In genomic region chr7:17769918-17770317, GRCh38 we compare ENCODE assay signal across 8 cellular contexts.
DNase-seq lines count a peak whose midpoint lies in the region; ATAC-seq and TF ChIP-seq lines count a peak whose summit lies in the region.

No MANE protein-coding gene starts in this region.

- intact Hi-C loops in ascending aorta (cut with DNase I): loop anchor here (5.0 kb wide), 1 partner anchor 577 kb away; no protein-coding TSS in a partner anchor

- no peaks in the 10 kb centered on the region for H3K27me3 ChIP-seq in ascending aorta

- peak; percentile 96 for ATAC-seq in SK-N-SH treated with all-trans-retinoic acid at 6 μM for 48 hours

- DNase-seq in GM04504 (ENCODE audit: low read depth) (peak; percentile 34), HEK293T (ENCODE audit: extremely low spot score) (peak; percentile 53), NCI-H1048 (lab: John Stamatoyannopoulos, UW) (peak; percentile 61), ascending aorta (ENCODE audit: low spot score in 2 of 2) (peak in 1 of 2 donors; percentile 67), hippocampal formation (lab: John Stamatoyannopoulos, UW) (peak; percentile 45 to 66), occipital lobe (lab: John Stamatoyannopoulos, UW) (no peak)
- peak; percentile 30 for DNase-seq in stimulated activated CD4-positive, alpha-beta T cell treated with anti-CD3 and anti-CD28 coated beads, Interleukin-12 subunit alpha, Interleukin-12 subunit beta, amount 100 ng/mL, for 4 hours

- H3K4me1 ChIP-seq in ascending aorta: no peaks in the 10 kb centered on the region

- no peak overlapping the region for H3K27ac ChIP-seq in ascending aorta

- POLR2A ChIA-PET in HEK293T (lab: Yijun Ruan, JAX): no interaction called here

- H3K36me3 ChIP-seq in ascending aorta: no peaks in the 10 kb centered on the region

- H3K9me3 ChIP-seq in ascending aorta: no peaks in the 10 kb centered on the region

- CTCF ChIA-PET in HEK293T (lab: Yijun Ruan, JAX): interaction anchor here (0.6 to 2.2 kb wide), 16 partner anchors 13 to 855 kb away, joined by 3 to 14 read pairs (median 3); no protein-coding TSS in a partner anchor

- TF ChIP-seq CTCF in ascending aorta (IDR thresholded peaks at IDR 0.05): peak; percentile 10 to 56 (median 22)

- no peak overlapping the region for H3K4me3 ChIP-seq in ascending aorta

TF ChIP-seq in HEK293T, 16 proteins besides CTCF, POLR2A, EP300 and RAD21:
- TF ChIP-seq SP1 (IDR thresholded peaks at IDR 0.05): no peak
- TF ChIP-seq PKNOX1 (IDR thresholded peaks at IDR 0.05): peak; percentile 61

TF ChIP-seq in SK-N-SH treated with all-trans-retinoic acid at 6 μM for 48 hours, 23 proteins besides CTCF, POLR2A, EP300 and RAD21:
- TF ChIP-seq, protein P1, sequence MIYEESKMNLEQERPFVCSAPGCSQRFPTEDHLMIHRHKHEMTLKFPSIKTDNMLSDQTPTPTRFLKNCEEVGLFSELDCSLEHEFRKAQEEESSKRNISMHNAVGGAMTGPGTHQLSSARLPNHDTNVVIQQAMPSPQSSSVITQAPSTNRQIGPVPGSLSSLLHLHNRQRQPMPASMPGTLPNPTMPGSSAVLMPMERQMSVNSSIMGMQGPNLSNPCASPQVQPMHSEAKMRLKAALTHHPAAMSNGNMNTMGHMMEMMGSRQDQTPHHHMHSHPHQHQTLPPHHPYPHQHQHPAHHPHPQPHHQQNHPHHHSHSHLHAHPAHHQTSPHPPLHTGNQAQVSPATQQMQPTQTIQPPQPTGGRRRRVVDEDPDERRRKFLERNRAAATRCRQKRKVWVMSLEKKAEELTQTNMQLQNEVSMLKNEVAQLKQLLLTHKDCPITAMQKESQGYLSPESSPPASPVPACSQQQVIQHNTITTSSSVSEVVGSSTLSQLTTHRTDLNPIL (CRISPR knock-in tag; IDR thresholded peaks at IDR 0.05; ENCODE audit: low read depth): no peak
- TF ChIP-seq TSHZ2 (CRISPR knock-in tag; IDR thresholded peaks at IDR 0.05) (no peak), GLIS3 (CRISPR knock-in tag; IDR thresholded peaks at IDR 0.05) (no peak), PATZ1 (CRISPR knock-in tag; IDR thresholded peaks at IDR 0.05; ENCODE audit: borderline replicate concordance) (no peak), RARB (CRISPR knock-in tag; IDR thresholded peaks at IDR 0.05) (no peak), TCF4 (CRISPR knock-in tag; IDR thresholded peaks at IDR 0.05; ENCODE audit: borderline replicate concordance) (no peak), ZC3H10 (CRISPR knock-in tag; IDR thresholded peaks at IDR 0.05) (no peak), CSDC2 (CRISPR knock-in tag; IDR thresholded peaks at IDR 0.05) (no peak), ZNF70 (CRISPR knock-in tag; IDR thresholded peaks at IDR 0.05) (no peak), ZFP3 (CRISPR knock-in tag; IDR thresholded peaks at IDR 0.05) (no peak), TOX (CRISPR knock-in tag; IDR thresholded peaks at IDR 0.05; ENCODE audit: borderline replicate concordance) (no peak), ZFP30 (CRISPR knock-in tag; IDR thresholded peaks at IDR 0.05) (no peak), POU6F1 (CRISPR knock-in tag; IDR thresholded peaks at IDR 0.05; ENCODE audit: borderline replicate concordance, low read depth) (no peak)
TF ChIP-seq in SK-N-SH treated with all-trans-retinoic acid at 6 μM for 48 hours: peak in this region for 0.
